10 cellular contexts compared by ENCODE assay signal in the genomic region with DNA sequence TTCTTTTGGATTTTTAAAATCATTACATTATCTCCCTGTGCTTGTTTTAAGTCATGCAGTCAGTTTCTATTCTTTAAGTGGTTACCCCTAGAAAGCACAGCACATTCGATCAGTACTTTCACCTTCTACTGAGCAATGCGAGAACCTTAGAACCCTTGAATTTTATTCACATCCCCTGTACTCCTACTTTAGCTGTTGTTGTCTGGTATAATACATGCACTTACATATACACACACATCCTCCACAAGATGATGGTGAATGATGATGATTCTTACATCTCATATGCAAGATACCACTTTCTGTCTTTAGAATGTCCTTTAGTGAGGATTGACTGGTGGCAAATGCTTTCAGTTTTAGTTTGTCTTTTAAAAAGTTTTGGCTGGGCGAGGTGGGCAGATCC. TPM values are rescaled to one million over a fixed set of nuclear protein-coding genes. Genes with fewer than 3 reads are reported as not detected.
A peak's percentile ranks its signal among the peaks of the same experiment; 100 is the strongest.
DNase-seq lines count a peak whose midpoint lies in the region; ATAC-seq and TF ChIP-seq lines count a peak whose summit lies in the region.
"Had no signal": no experiment of that assay in that cellular context is flagged by ENCODE, and none has a peak within 500 bp of the region (broad histone marks: within the 10 kb centered on the region; RNA-seq: fewer than 3 reads in every experiment).

No MANE protein-coding gene starts in this region.

- peak overlapping the region in 3 of 9 donors; percentile 5 to 27 (median 16) for H3K27ac Mint-ChIP-seq in naive thymus-derived CD4-positive, alpha-beta T cell
- H3K27ac Mint-ChIP-seq in osteocyte (ENCODE audit: unreplicated experiment): no peak overlapping the region
- H3K27ac Mint-ChIP-seq: nephron had no signal

- H3K27me3 ChIP-seq in naive thymus-derived CD4-positive, alpha-beta T cell (ENCODE audit: control insufficient read depth in 2 of 2, insufficient read depth in 2 of 2, low read length in 2 of 2): no peaks in the 10 kb centered on the region
- H3K27me3 ChIP-seq: gastroesophageal sphincter had no signal

- CTCF ChIA-PET in naive thymus-derived CD4-positive, alpha-beta T cell (lab: Charles Lee): no interaction called here

- no peak overlapping the region for H3K4me3 ChIP-seq in naive thymus-derived CD4-positive, alpha-beta T cell (ENCODE audit: low read length)
- H3K4me3 ChIP-seq: gastroesophageal sphincter had no signal

- POLR2A ChIA-PET in naive thymus-derived CD4-positive, alpha-beta T cell (lab: Charles Lee): interaction anchor here (0.7 kb wide), 1 partner anchor 1135 kb away, joined by 3 read pairs; no protein-coding TSS in a partner anchor

- no peak for TF ChIP-seq CTCF in osteocyte (IDR thresholded peaks at IDR 0.05)

- ATAC-seq in GM18861 (IDR thresholded peaks at IDR 0.05; ENCODE audit: unreplicated experiment): peak; percentile 44
- peak; percentile 73 for ATAC-seq in GM21576 (IDR thresholded peaks at IDR 0.05; ENCODE audit: unreplicated experiment)
- ATAC-seq in HG03469 (IDR thresholded peaks at IDR 0.05; ENCODE audit: unreplicated experiment): peak; percentile 33
- ATAC-seq in naive thymus-derived CD4-positive, alpha-beta T cell: no peak
- no peak for ATAC-seq in Right ventricle myocardium inferior
- ATAC-seq: gastroesophageal sphincter had no signal

- no peaks in the 10 kb centered on the region for H3K9me3 ChIP-seq in naive thymus-derived CD4-positive, alpha-beta T cell (ENCODE audit: control insufficient read depth in 2 of 3, low read length in 3 of 3)
- H3K9me3 ChIP-seq: gastroesophageal sphincter had no signal

- peak overlapping the region in 9 of 10 donors; percentile 2 to 62 (median 42) for H3K4me3 Mint-ChIP-seq in naive thymus-derived CD4-positive, alpha-beta T cell
- H3K4me3 Mint-ChIP-seq in osteocyte (ENCODE audit: unreplicated experiment): no peak overlapping the region

- no peak overlapping the region for H3K27ac ChIP-seq in naive thymus-derived CD4-positive, alpha-beta T cell (ENCODE audit: low read depth, low read length)
- H3K27ac ChIP-seq: gastroesophageal sphincter had no signal

- H3K36me3 ChIP-seq in naive thymus-derived CD4-positive, alpha-beta T cell (ENCODE audit: control insufficient read depth in 2 of 3, insufficient read depth in 3 of 3, low read length in 3 of 3): no peaks in the 10 kb centered on the region
- H3K36me3 ChIP-seq: gastroesophageal sphincter had no signal

- intact Hi-C loops in naive thymus-derived CD4-positive, alpha-beta T cell (cut with micrococcal nuclease): loop anchor here (5.0 to 10.0 kb wide), 4 partner anchors 41 to 1899 kb away; a partner anchor contains a TSS
- intact Hi-C loops in Right ventricle myocardium inferior (cut with DNase I): loop anchor here (10.0 kb wide), 1 partner anchor 481 kb away; no protein-coding TSS in a partner anchor

- no peaks in the 10 kb centered on the region for H3K9me3 Mint-ChIP-seq in naive thymus-derived CD4-positive, alpha-beta T cell
- no peaks in the 10 kb centered on the region for H3K9me3 Mint-ChIP-seq in osteocyte (ENCODE audit: unreplicated experiment)
- H3K9me3 Mint-ChIP-seq: nephron had no signal

- DNase-seq in naive thymus-derived CD4-positive, alpha-beta T cell: no peak
- DNase-seq in Right ventricle myocardium inferior (ENCODE audit: missing footprints) (no peak), osteocyte (ENCODE audit: extremely low spot score, unreplicated experiment) (no peak), NOMO-1 treated with DMSO at 0.1 percent for 48 hours (lab: John Stamatoyannopoulos, UW; ENCODE audit: unreplicated experiment) (no peak)
- DNase-seq: NCI-H1105 had no signal

- peaks cover 0 to 7% (median 4%) of the 10 kb centered on the region in 5 donors for H3K36me3 Mint-ChIP-seq in naive thymus-derived CD4-positive, alpha-beta T cell
- H3K36me3 Mint-ChIP-seq in osteocyte (ENCODE audit: unreplicated experiment): no peaks in the 10 kb centered on the region

- peaks cover 0 to 22% (median 16%) of the 10 kb centered on the region in 7 donors for H3K4me1 Mint-ChIP-seq in naive thymus-derived CD4-positive, alpha-beta T cell
- peaks cover 6% of the 10 kb centered on the region for H3K4me1 Mint-ChIP-seq in osteocyte (ENCODE audit: unreplicated experiment)

- peaks cover 19 to 31% of the 10 kb centered on the region in 2 donors for H3K4me1 ChIP-seq in naive thymus-derived CD4-positive, alpha-beta T cell (ENCODE audit: control insufficient read depth in 2 of 2, insufficient read depth in 2 of 2, low read length in 2 of 2)

- H3K27me3 Mint-ChIP-seq in naive thymus-derived CD4-positive, alpha-beta T cell: no peaks in the 10 kb centered on the region
- no peaks in the 10 kb centered on the region for H3K27me3 Mint-ChIP-seq in osteocyte (ENCODE audit: unreplicated experiment)

RNA-seq across cellular contexts. Expression of a gene that starts 5.7 kb away (rescaled TPM):
- 10 to 100 TPM; 25.2 to 40.6 (median 36.2) TPM for total RNA-seq in naive thymus-derived CD4-positive, alpha-beta T cell
- 10 to 100 TPM; 21.3 to 32.2 TPM for polyA plus RNA-seq in naive thymus-derived CD4-positive, alpha-beta T cell
- total RNA-seq in Right ventricle myocardium inferior: 15.7 TPM
- total RNA-seq in osteocyte: 16.7 and 23.9 TPM in 2 replicates

RNA-seq across cellular contexts. Expression of a gene that starts 6.4 kb away (rescaled TPM):
- total RNA-seq in naive thymus-derived CD4-positive, alpha-beta T cell: 1 to 10 TPM in 2 of 5 experiments, under 1 TPM in 3; 0.19 to 4.7 (median 0.51) TPM
- polyA plus RNA-seq in naive thymus-derived CD4-positive, alpha-beta T cell: 1 to 10 TPM in 1 of 2 donors, under 1 TPM in 1; 0.24 to 1.2 TPM
- 1.8 TPM for total RNA-seq in Right ventricle myocardium inferior
- total RNA-seq in osteocyte: 23.9 and 26.2 TPM in 2 replicates

Comparison
In these comparisons a context has a peak if more than half of its experiments do, and no peak if none do; other contexts are left out.
1. ATAC-seq: peak in GM18861 (single experiment), GM21576 (single experiment) and HG03469 (single experiment); none in naive thymus-derived CD4-positive, alpha-beta T cell (single experiment) and Right ventricle myocardium inferior (single experiment).